Comparison of ENCODE assay signal across 1 cellular context in genomic region chr12:64819816-64820402, GRCh38.
TF ChIP-seq lines count a peak whose summit lies in the region.

No MANE protein-coding gene starts in this region.

TF ChIP-seq in GM12878, 131 proteins besides CTCF, POLR2A, EP300 and RAD21 (continued from another document):
- TF ChIP-seq ZNF687 (IDR thresholded peaks at IDR 0.05) (no peak), NBN (IDR thresholded peaks at IDR 0.05) (no peak), IRF5 (IDR thresholded peaks at IDR 0.05; ENCODE audit: borderline replicate concordance) (no peak), SPI1 (IDR thresholded peaks at IDR 0.05; ENCODE audit: borderline replicate concordance, insufficient read depth, low read depth, low read length) (peak; percentile 29; the same call in 1 of the 2 replicates), YY1 (IDR thresholded peaks at IDR 0.05; ENCODE audit: low read depth, low read length) (no peak), FOXM1 (IDR thresholded peaks at IDR 0.05; ENCODE audit: low read depth, low read length) (no peak), RCOR1 (conservative IDR thresholded peaks at IDR 0.05; ENCODE audit: low read depth, low read length) (no peak)
